Comparison of ENCODE assay signal across 12 cellular contexts in genomic region chr11:66101055-66101454, GRCh38. TPM values are rescaled to one million over a fixed set of nuclear protein-coding genes. Genes with fewer than 3 reads are reported as not detected.
DNase-seq lines count a peak whose midpoint lies in the region; ATAC-seq, FAIRE-seq and TF ChIP-seq lines count a peak whose summit lies in the region.
"Had no signal": no experiment of that assay in that cellular context is flagged by ENCODE, and none has a peak within 500 bp of the region (broad histone marks: within the 10 kb centered on the region; RNA-seq: fewer than 3 reads in every experiment).

No MANE protein-coding gene starts in this region.

- ATAC-seq in HG03354 (IDR thresholded peaks at IDR 0.05; ENCODE audit: poor library complexity, severe bottlenecking, unreplicated experiment) (peak; percentile 20), K562 (no peak)
- ATAC-seq in stimulated activated naive B cell treated with anti-CD40 and anti-IgM and Interleukin-4, amounts not matched to agents 10 μg/mL and 1 μg/mL and 100 μg/mL, for 72 hours (replicated peaks): peak; percentile 41 to 49

- H3K9me3 Mint-ChIP-seq in activated T-cell treated with anti-CD3 and anti-CD28 coated beads, Interleukin-2, amount 50 U/mL, for 24 hours: peaks cover 4% of the 10 kb centered on the region
- H3K9me3 Mint-ChIP-seq in stimulated activated naive B cell treated with anti-CD40 and anti-IgM and Interleukin-4, amounts not matched to agents 10 μg/mL and 1 μg/mL and 100 μg/mL, for 72 hours: no peaks in the 10 kb centered on the region

- H3K79me2 ChIP-seq in K562 (ENCODE audit: control insufficient read depth, insufficient read depth, low read length): peaks cover 2% of the 10 kb centered on the region; the same call in 1 of the 3 replicates

- TF ChIP-seq CTCF in K562 (IDR thresholded peaks at IDR 0.05 in 2 of 3, conservative IDR thresholded peaks at IDR 0.05 in 1 of 3; ENCODE audit: insufficient read depth in 2 of 3, low read depth in 1 of 3, low read length in 3 of 3): no peak

- FAIRE-seq in K562 (lab: Jason Lieb, UNC) (peak; percentile 15), small intestine (lab: Jason Lieb, UNC) (no peak)

- no peak for TF ChIP-seq RAD21 in K562 (CRISPR knock-in tag; conservative IDR thresholded peaks at IDR 0.05 in 1 of 2, IDR thresholded peaks at IDR 0.05 in 1 of 2)

- H3K27me3 Mint-ChIP-seq in activated T-cell treated with anti-CD3 and anti-CD28 coated beads, Interleukin-2, amount 50 U/mL, for 24 hours: no peaks in the 10 kb centered on the region
- H3K27me3 Mint-ChIP-seq in stimulated activated naive B cell treated with anti-CD40 and anti-IgM and Interleukin-4, amounts not matched to agents 10 μg/mL and 1 μg/mL and 100 μg/mL, for 72 hours: no peaks in the 10 kb centered on the region

- POLR2A ChIA-PET in K562 (lab: Yijun Ruan, JAX): interaction anchor here (0.6 to 2.0 kb wide), 4 partner anchors 15 to 802 kb away, joined by 3 to 5 read pairs (median 4); no protein-coding TSS in a partner anchor

- H3K36me3 ChIP-seq in K562 (ENCODE audit: control insufficient read depth, insufficient read depth, low read length): no peaks in the 10 kb centered on the region
- no peaks in the 10 kb centered on the region for H3K36me3 ChIP-seq in small intestine (ENCODE audit: control insufficient read depth in 2 of 2, insufficient read depth in 2 of 2, low read length in 2 of 2)

- CTCF ChIA-PET in K562 (lab: Yijun Ruan, JAX; ENCODE audit: low intra/inter-chr PET ratio): no interaction called here

- no peak for TF ChIP-seq POLR2A in K562 (conservative IDR thresholded peaks at IDR 0.05)

- BruUV-seq in K562 (replicated peaks; lab: Mats Ljungman, UMichigan): no TSS peak

- H3K4me2 ChIP-seq in K562 (ENCODE audit: insufficient read depth, low read length): no peak overlapping the region

- H3K27ac ChIP-seq in K562 (ENCODE audit: extremely low read depth, low read depth, low read length) (no peak overlapping the region), small intestine (ENCODE audit: low read depth in 1 of 2, low read length in 1 of 2) (no peak overlapping the region)

- in situ Hi-C loops in K562 (cut with MboI): no loop called here

- H3K9me3 ChIP-seq in K562 (replicated peaks; ENCODE audit: control insufficient read depth, insufficient read depth, low read depth, low read length) (no peaks in the 10 kb centered on the region), small intestine (ENCODE audit: control insufficient read depth, low read depth) (no peaks in the 10 kb centered on the region)

- no peak overlapping the region for H2AFZ ChIP-seq in K562 (ENCODE audit: low read depth, low read length)

- intact Hi-C loops in K562 (cut with micrococcal nuclease): no loop called here

- H3K4me3 ChIP-seq in K562 (no peak overlapping the region), small intestine (ENCODE audit: low read depth in 1 of 2, low read length in 2 of 2) (no peak overlapping the region)

- H3K9ac ChIP-seq in K562 (ENCODE audit: insufficient read depth in 1 of 2, low read depth in 2 of 2, low read length in 2 of 2): no peak overlapping the region

- WGBS in K562 (ENCODE audit: insufficient coverage, low coverage, missing lambda C conversion rate): 65% methylated on average over 3 of the region's 3 CpGs
- WGBS in small intestine, 3 donors: 48 to 70% (median 58%) methylated on average over 3 of the region's 3 CpGs

- H3K4me1 ChIP-seq in K562 (replicated peaks in 1 of 2; ENCODE audit: control insufficient read depth in 2 of 2, insufficient read depth in 2 of 2, low read length in 2 of 2): peaks cover 0 to 4% of the 10 kb centered on the region in 2 experiments; a peak in 2 of 5 replicates
- H3K4me1 ChIP-seq in small intestine (ENCODE audit: control insufficient read depth in 2 of 2, insufficient read depth in 1 of 2, low read depth in 1 of 2, low read length in 1 of 2): peaks cover 2 to 3% of the 10 kb centered on the region in 2 donors

- peaks cover 25% of the 10 kb centered on the region for H3K36me3 Mint-ChIP-seq in activated T-cell treated with anti-CD3 and anti-CD28 coated beads, Interleukin-2, amount 50 U/mL, for 24 hours (ENCODE audit: low read depth)
- H3K36me3 Mint-ChIP-seq in stimulated activated naive B cell treated with anti-CD40 and anti-IgM and Interleukin-4, amounts not matched to agents 10 μg/mL and 1 μg/mL and 100 μg/mL, for 72 hours: peaks cover 10 to 24% of the 10 kb centered on the region in 2 donors

- no peaks in the 10 kb centered on the region; the same call in 1 of the 2 replicates for H4K20me1 ChIP-seq in K562 (replicated peaks; ENCODE audit: control insufficient read depth, insufficient read depth, low read length)

- peak overlapping the region; percentile 96 for H3K27ac Mint-ChIP-seq in activated T-cell treated with anti-CD3 and anti-CD28 coated beads, Interleukin-2, amount 50 U/mL, for 24 hours
- peak overlapping the region; percentile 93 for H3K27ac Mint-ChIP-seq in stimulated activated naive B cell treated with anti-CD40 and anti-IgM and Interleukin-4, amounts not matched to agents 10 μg/mL and 1 μg/mL and 100 μg/mL, for 72 hours

- no peaks in the 10 kb centered on the region for H3K9me1 ChIP-seq in K562 (ENCODE audit: control insufficient read depth, insufficient read depth, low read length)

- H3K27me3 ChIP-seq in K562 (ENCODE audit: control insufficient read depth in 2 of 2, insufficient read depth in 2 of 2, low read length in 2 of 2) (no peaks in the 10 kb centered on the region), small intestine (ENCODE audit: control insufficient read depth in 2 of 2, insufficient read depth in 2 of 2, low read length in 2 of 2) (no peaks in the 10 kb centered on the region)

- H3K4me1 Mint-ChIP-seq in activated T-cell treated with anti-CD3 and anti-CD28 coated beads, Interleukin-2, amount 50 U/mL, for 24 hours (ENCODE audit: low read depth): peaks cover 70% of the 10 kb centered on the region
- peaks cover 49 to 77% of the 10 kb centered on the region in 2 donors for H3K4me1 Mint-ChIP-seq in stimulated activated naive B cell treated with anti-CD40 and anti-IgM and Interleukin-4, amounts not matched to agents 10 μg/mL and 1 μg/mL and 100 μg/mL, for 72 hours

- TF ChIP-seq EP300 in K562 (IDR thresholded peaks at IDR 0.05; ENCODE audit: low read length): no peak

- peak overlapping the region; percentile 79 for H3K4me3 Mint-ChIP-seq in activated T-cell treated with anti-CD3 and anti-CD28 coated beads, Interleukin-2, amount 50 U/mL, for 24 hours
- H3K4me3 Mint-ChIP-seq in stimulated activated naive B cell treated with anti-CD40 and anti-IgM and Interleukin-4, amounts not matched to agents 10 μg/mL and 1 μg/mL and 100 μg/mL, for 72 hours: peak overlapping the region; percentile 73 to 76

- no peak for DNase-seq in activated T-cell treated with anti-CD3 and anti-CD28 coated beads, Interleukin-2, amount 50 U/mL, for 24 hours
- no peak for DNase-seq in activated T-cell treated with anti-CD3 and anti-CD28 coated beads for 4 hours
- no peak for DNase-seq in K562 (ENCODE audit: extremely low read depth in 1 of 4, low spot score in 3 of 4)
- no peak for DNase-seq in stimulated activated naive B cell treated with anti-CD40 and anti-IgM and Interleukin-4, amounts not matched to agents 10 μg/mL and 1 μg/mL and 100 μg/mL, for 72 hours
- no peak for DNase-seq in iPS-NIHi7 (ENCODE audit: extremely low spot score)
- DNase-seq in small intestine: no peak
- no peak for DNase-seq in medulla oblongata (ENCODE audit: extremely low spot score)
- DNase-seq: foreskin fibroblast, NCI-H187 treated with DMSO at 0.1 percent for 48 hours had no signal

RNA-seq across cellular contexts. Expression of gene PACS1, which starts 31.0 kb away (rescaled TPM):
- 112 and 174 TPM in 2 replicates for total RNA-seq in K562 (2011; cell fraction: chromatin; rRNA removed; ENCODE audit: low replicate concordance)
- 70.5 and 77.0 TPM in 2 replicates for total RNA-seq in K562 (2011; cell fraction: nucleolus; rRNA removed)
- total RNA-seq in K562 (2011; cell fraction: nucleoplasm; rRNA removed): 73.4 and 92.7 TPM in 2 replicates
- 7.3 and 8.5 TPM in 2 replicates for total RNA-seq in K562 (2014; rRNA removed)
- total RNA-seq in K562 (2014; rRNA removed; fragmentation: Illumina TruSeq; extraction: Trizol): 6.6 and 12.0 TPM in 2 replicates
- total RNA-seq in K562 (2015; rRNA removed; fragmentation: Illumina TruSeq; extraction: Trizol): 6.5 and 8.2 TPM in 2 replicates
- total RNA-seq in K562 (2021): 25.6 and 28.1 TPM in 2 replicates
- 11.2 and 15.2 TPM in 2 replicates for polyA plus RNA-seq in K562 (2011; rRNA removed)
- 6.4 and 9.1 TPM in 2 replicates for polyA plus RNA-seq in K562 (2011; cell fraction: cytosol; rRNA removed)
- 21.1 and 26.5 TPM in 2 replicates for polyA plus RNA-seq in K562 (2011; cell fraction: nucleus; rRNA removed)
- 18.7 and 25.8 TPM in 2 replicates for polyA plus RNA-seq in K562 (2012)
- polyA plus RNA-seq in K562 (2014; fragmentation: Illumina TruSeq; extraction: Trizol): 18.9 and 22.1 TPM in 2 replicates
- under 1 TPM; 0.34 to 0.38 TPM for polyA plus RNA-seq in K562 (2014; fragmentation: Nextera tagmentation; extraction: Ambion mirVana)
- polyA plus RNA-seq in K562 (2014; rRNA removed): 13.1 and 15.8 TPM in 2 replicates
- polyA minus RNA-seq in K562 (2011; rRNA and poly(A)+ RNA removed): 34.0 and 37.5 TPM in 2 replicates
- 26.1 and 37.0 TPM in 2 replicates for polyA minus RNA-seq in K562 (2011; cell fraction: cytosol; rRNA and poly(A)+ RNA removed)
- 15.1 and 22.9 TPM in 2 replicates for polyA minus RNA-seq in K562 (2011; cell fraction: nucleus; rRNA and poly(A)+ RNA removed)
- 10 to 100 TPM in 1 of 3 donors, 1 to 10 TPM in 2; 4.0 to 13.2 (median 6.8) TPM for polyA plus RNA-seq in small intestine

RNA-seq across cellular contexts. Expression of gene SF3B2, which starts 48.9 kb away (rescaled TPM):
- 205 and 214 TPM in 2 replicates for total RNA-seq in K562 (2011; cell fraction: chromatin; rRNA removed; ENCODE audit: low replicate concordance)
- total RNA-seq in K562 (2011; cell fraction: nucleolus; rRNA removed): 106 and 120 TPM in 2 replicates
- total RNA-seq in K562 (2011; cell fraction: nucleoplasm; rRNA removed): 138 and 174 TPM in 2 replicates
- total RNA-seq in K562 (2014; rRNA removed) (215 TPM in 2 replicates), K562 (2014; rRNA removed; fragmentation: Illumina TruSeq; extraction: Trizol) (122 and 133 TPM in 2 replicates), K562 (2015; rRNA removed; fragmentation: Illumina TruSeq; extraction: Trizol) (157 and 163 TPM in 2 replicates), K562 (2021) (233 and 248 TPM in 2 replicates)
- polyA plus RNA-seq in K562 (2011; rRNA removed) (60.8 and 85.9 TPM in 2 replicates), K562 (2014; fragmentation: Illumina TruSeq; extraction: Trizol) (236 and 246 TPM in 2 replicates), K562 (2014; fragmentation: Nextera tagmentation; extraction: Ambion mirVana) (10 to 100 TPM; 58.3 to 93.8 TPM), K562 (2014; rRNA removed) (114 and 169 TPM in 2 replicates), small intestine (100 to 1,000 TPM; 106 to 132 (median 112) TPM)
- 79.1 and 143 TPM in 2 replicates for polyA plus RNA-seq in K562 (2011; cell fraction: cytosol; rRNA removed)
- 147 and 154 TPM in 2 replicates for polyA plus RNA-seq in K562 (2011; cell fraction: nucleus; rRNA removed)
- 163 and 198 TPM in 2 replicates for polyA plus RNA-seq in K562 (2012)
- 54.7 and 73.9 TPM in 2 replicates for polyA minus RNA-seq in K562 (2011; rRNA and poly(A)+ RNA removed)
- polyA minus RNA-seq in K562 (2011; cell fraction: cytosol; rRNA and poly(A)+ RNA removed): 70.6 and 94.1 TPM in 2 replicates
- polyA minus RNA-seq in K562 (2011; cell fraction: nucleus; rRNA and poly(A)+ RNA removed): 27.5 and 55.3 TPM in 2 replicates

RNA-seq across cellular contexts. Expression of gene GAL3ST3, which starts 52.1 kb away (rescaled TPM):
- not detected in 2 replicates for total RNA-seq in K562 (2011; cell fraction: chromatin; rRNA removed; ENCODE audit: low replicate concordance)
- not detected in 2 replicates for total RNA-seq in K562 (2011; cell fraction: nucleolus; rRNA removed)
- not detected in 2 replicates for total RNA-seq in K562 (2011; cell fraction: nucleoplasm; rRNA removed)
- total RNA-seq in K562 (2014; rRNA removed) (not detected in 2 replicates), K562 (2014; rRNA removed; fragmentation: Illumina TruSeq; extraction: Trizol) (not detected in 2 replicates), K562 (2015; rRNA removed; fragmentation: Illumina TruSeq; extraction: Trizol) (not detected in 2 replicates), K562 (2021) (not detected in 2 replicates)
- polyA plus RNA-seq in K562 (2011; rRNA removed) (not detected in 2 replicates), K562 (2014; fragmentation: Illumina TruSeq; extraction: Trizol) (not detected in 2 replicates), K562 (2014; fragmentation: Nextera tagmentation; extraction: Ambion mirVana) (not detected), K562 (2014; rRNA removed) (not detected in 2 replicates), small intestine (under 1 TPM in 1 of 3 donors, not detected in 2; 0.12 TPM)
- not detected in 2 replicates for polyA plus RNA-seq in K562 (2011; cell fraction: cytosol; rRNA removed)
- not detected in 2 replicates for polyA plus RNA-seq in K562 (2011; cell fraction: nucleus; rRNA removed)
- not detected in 2 replicates for polyA plus RNA-seq in K562 (2012)
- not detected in 2 replicates for polyA minus RNA-seq in K562 (2011; rRNA and poly(A)+ RNA removed)
- polyA minus RNA-seq in K562 (2011; cell fraction: cytosol; rRNA and poly(A)+ RNA removed): not detected in 2 replicates
- not detected in 2 replicates for polyA minus RNA-seq in K562 (2011; cell fraction: nucleus; rRNA and poly(A)+ RNA removed)
- total RNA-seq: osteoblast; T-helper 2 cell treated with Interferon-gamma antibody and Interleukin-4, amounts not matched to agents 100 ng/mL and 5 ng/mL, for 36 hours had no signal
